ENCODE assay signal across 1 cellular context in genomic region chr16:50024684-50025543, GRCh38.
TF ChIP-seq lines count a peak whose summit lies in the region.

TSS of gene CNEP1R1 (plus strand) at chr16:50025225. CDS start at chr16:50025316, 91 bp downstream.

TF ChIP-seq in K562, 482 proteins besides CTCF, POLR2A, EP300 and RAD21 (continued from another document and continues in another):
- no peak for TF ChIP-seq AFF1 (IDR thresholded peaks at IDR 0.05; ENCODE audit: low read depth in 1 of 2, partially characterized antibody in 2 of 2)
- no peak for TF ChIP-seq MCM7 (IDR thresholded peaks at IDR 0.05)
- peak in 1 of 2 experiments; percentile 20; a peak in 1 of 4 replicates for TF ChIP-seq FOXA3 (CRISPR knock-in tag; conservative IDR thresholded peaks at IDR 0.05 in 1 of 2, IDR thresholded peaks at IDR 0.05 in 1 of 2)
- no peak for TF ChIP-seq PHB2 (IDR thresholded peaks at IDR 0.05; ENCODE audit: low read depth)
- no peak for TF ChIP-seq ZNF224 (CRISPR knock-in tag; IDR thresholded peaks at IDR 0.05)
- TF ChIP-seq U2AF1 (optimal IDR thresholded peaks at IDR 0.05; ENCODE audit: low read depth, low read length): no peak
- TF ChIP-seq ZNF12 (CRISPR knock-in tag; IDR thresholded peaks at IDR 0.05): no peak
- TF ChIP-seq ZNF197 (CRISPR knock-in tag; IDR thresholded peaks at IDR 0.05; ENCODE audit: low read depth): no peak
- TF ChIP-seq ZNF609 (CRISPR knock-in tag; IDR thresholded peaks at IDR 0.05; ENCODE audit: borderline replicate concordance): no peak
- 0 out of 2 replicates have a peak, but pooled peaks have one; percentile 23 for TF ChIP-seq CBFB (CRISPR knock-in tag; IDR thresholded peaks at IDR 0.05)
- TF ChIP-seq ZNF444 (CRISPR knock-in tag; IDR thresholded peaks at IDR 0.05): no peak
- peak; percentile 57; the same call in 1 of the 2 replicates for TF ChIP-seq HMGXB4 (CRISPR knock-in tag; IDR thresholded peaks at IDR 0.05)
- TF ChIP-seq MNT (conservative IDR thresholded peaks at IDR 0.05): peak; percentile 48 to 80; a peak in 3 of 4 replicates
- no peak for TF ChIP-seq SMARCB1 (IDR thresholded peaks at IDR 0.05; ENCODE audit: insufficient read length, low read depth)
- TF ChIP-seq, protein P1, sequence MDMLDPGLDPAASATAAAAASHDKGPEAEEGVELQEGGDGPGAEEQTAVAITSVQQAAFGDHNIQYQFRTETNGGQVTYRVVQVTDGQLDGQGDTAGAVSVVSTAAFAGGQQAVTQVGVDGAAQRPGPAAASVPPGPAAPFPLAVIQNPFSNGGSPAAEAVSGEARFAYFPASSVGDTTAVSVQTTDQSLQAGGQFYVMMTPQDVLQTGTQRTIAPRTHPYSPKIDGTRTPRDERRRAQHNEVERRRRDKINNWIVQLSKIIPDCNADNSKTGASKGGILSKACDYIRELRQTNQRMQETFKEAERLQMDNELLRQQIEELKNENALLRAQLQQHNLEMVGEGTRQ (CRISPR knock-in tag; IDR thresholded peaks at IDR 0.05): no peak
- TF ChIP-seq SUPT5H (IDR thresholded peaks at IDR 0.05): peak; percentile 75
- no peak for TF ChIP-seq KAT2B (IDR thresholded peaks at IDR 0.05; ENCODE audit: low read depth, low read length)
- TF ChIP-seq ATF6 (CRISPR knock-in tag; IDR thresholded peaks at IDR 0.05): no peak
- TF ChIP-seq PRPF4 (IDR thresholded peaks at IDR 0.05; ENCODE audit: insufficient read depth, low read depth, low read length, poor library complexity, severe bottlenecking): no peak
- TF ChIP-seq JUNB (CRISPR knock-in tag; conservative IDR thresholded peaks at IDR 0.05): no peak
- peak; percentile 61; the same call in 1 of the 2 replicates for TF ChIP-seq BCOR (IDR thresholded peaks at IDR 0.05)
- no peak for TF ChIP-seq ATF4 (CRISPR knock-in tag; IDR thresholded peaks at IDR 0.05)
- TF ChIP-seq ZNF277 (CRISPR knock-in tag; IDR thresholded peaks at IDR 0.05; ENCODE audit: borderline replicate concordance): no peak
- no peak for TF ChIP-seq ZNF134 (CRISPR knock-in tag; conservative IDR thresholded peaks at IDR 0.05)
